In the genomic region with DNA sequence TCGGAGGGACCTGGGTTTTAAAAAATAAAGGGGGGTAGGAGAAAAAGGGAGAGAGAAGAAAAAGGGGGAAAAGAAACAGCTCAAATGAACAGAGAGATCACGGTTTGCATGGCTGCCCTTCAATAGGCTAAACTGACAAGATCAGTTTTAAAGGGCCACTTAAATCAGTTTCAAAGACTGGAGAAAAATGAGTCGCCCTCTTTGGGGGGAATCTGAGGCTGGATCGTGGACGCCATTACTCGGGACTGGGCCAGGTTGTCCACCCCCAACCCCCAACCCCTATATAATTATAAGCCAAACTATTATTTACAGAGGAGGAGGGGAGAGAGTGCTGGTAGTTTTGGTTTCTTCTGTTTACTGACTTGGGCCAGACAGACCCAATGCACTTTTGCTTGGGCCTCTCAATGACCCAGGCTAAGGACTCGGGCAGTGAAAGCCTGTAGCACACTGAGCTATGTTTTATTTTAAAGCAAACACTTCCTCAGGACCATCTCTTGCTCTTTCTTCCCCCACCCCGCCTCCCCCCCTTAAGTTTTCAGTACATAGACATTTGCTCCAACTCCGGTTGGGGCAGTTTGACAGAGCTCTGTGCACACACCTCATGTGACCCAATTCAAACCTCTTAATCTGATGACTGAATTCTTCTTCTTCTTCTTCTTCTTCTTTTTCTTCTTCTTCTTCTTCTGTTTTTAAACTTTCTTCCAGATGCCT, we compare ENCODE assay signal across 11 cellular contexts. TPM values are rescaled to one million over a fixed set of nuclear protein-coding genes. Genes with fewer than 3 reads are reported as not detected.
DNase-seq lines count a peak whose midpoint lies in the region; ATAC-seq and TF ChIP-seq lines count a peak whose summit lies in the region.
"Had no signal": no experiment of that assay in that cellular context is flagged by ENCODE, and none has a peak within 500 bp of the region (broad histone marks: within the 10 kb centered on the region; RNA-seq: fewer than 3 reads in every experiment).

No MANE protein-coding gene starts in this region.

- CTCF ChIA-PET in SK-N-SH (lab: Yijun Ruan, JAX): interaction anchor here (0.7 to 1.6 kb wide), 2 partner anchors 9 kb away, joined by 3 to 8 read pairs; no protein-coding TSS in a partner anchor

- no peaks in the 10 kb centered on the region for H3K9me2 ChIP-seq in SK-N-SH

- POLR2A ChIA-PET in SK-N-SH (lab: Yijun Ruan, JAX): no interaction called here

- H3K27ac ChIP-seq in SK-N-SH (ENCODE audit: low read depth in 2 of 2, low read length in 1 of 2): no peak overlapping the region
- peak overlapping the region; percentile 52 for H3K27ac ChIP-seq in caudate nucleus (ENCODE audit: low read depth, low read length)

- H2AFZ ChIP-seq in SK-N-SH (ENCODE audit: low read depth): 0 out of 2 replicates have a peak overlapping the region, but pooled peaks have one; percentile 36

- no peaks in the 10 kb centered on the region for H3K9me3 ChIP-seq in SK-N-SH

- H3K79me2 ChIP-seq in SK-N-SH (ENCODE audit: insufficient read depth): peaks cover 27% of the 10 kb centered on the region

- peaks cover 4% of the 10 kb centered on the region for H3F3A ChIP-seq in SK-N-SH (replicated peaks; ENCODE audit: insufficient read depth)

- H3K4me2 ChIP-seq in SK-N-SH: peak overlapping the region; percentile 80

- H4K20me1 ChIP-seq in SK-N-SH (ENCODE audit: insufficient read depth): no peaks in the 10 kb centered on the region

- no peaks in the 10 kb centered on the region for H3K9me3 Mint-ChIP-seq in type B pancreatic cell
- peaks cover 6% of the 10 kb centered on the region for H3K9me3 Mint-ChIP-seq in activated T-cell treated with anti-CD3 and anti-CD28 coated beads, Interleukin-2, amount 50 U/mL, for 24 hours

- no peaks in the 10 kb centered on the region for H3K27me3 ChIP-seq in SK-N-SH (ENCODE audit: insufficient read depth)

- H3K9ac ChIP-seq in SK-N-SH: no peak overlapping the region

- no peak for TF ChIP-seq RAD21 in SK-N-SH (IDR thresholded peaks at IDR 0.05; ENCODE audit: low read length)

- peaks cover 0 to 7% of the 10 kb centered on the region in 2 experiments; a peak in 2 of 4 replicates for H3K4me1 ChIP-seq in SK-N-SH (ENCODE audit: control insufficient read depth in 1 of 2, insufficient read depth in 2 of 2, low read depth in 1 of 2, low read length in 1 of 2)

- H3K27me3 Mint-ChIP-seq in type B pancreatic cell: peaks cover 20% of the 10 kb centered on the region
- H3K27me3 Mint-ChIP-seq in activated T-cell treated with anti-CD3 and anti-CD28 coated beads, Interleukin-2, amount 50 U/mL, for 24 hours: peaks cover 93% of the 10 kb centered on the region

- no peaks in the 10 kb centered on the region for H3K36me3 ChIP-seq in SK-N-SH (replicated peaks in 1 of 2; ENCODE audit: control insufficient read depth in 1 of 2, insufficient read depth in 2 of 2, low read length in 1 of 2)

- TF ChIP-seq EP300 in SK-N-SH (IDR thresholded peaks at IDR 0.05; ENCODE audit: borderline replicate concordance in 1 of 2, low read depth in 1 of 2, low read length in 1 of 2): no peak

- peaks cover 77% of the 10 kb centered on the region for H3K36me3 Mint-ChIP-seq in type B pancreatic cell
- no peaks in the 10 kb centered on the region for H3K36me3 Mint-ChIP-seq in activated T-cell treated with anti-CD3 and anti-CD28 coated beads, Interleukin-2, amount 50 U/mL, for 24 hours (ENCODE audit: low read depth)

- H3K4me3 Mint-ChIP-seq in type B pancreatic cell: peak overlapping the region; percentile 95
- H3K4me3 Mint-ChIP-seq in activated T-cell treated with anti-CD3 and anti-CD28 coated beads, Interleukin-2, amount 50 U/mL, for 24 hours: no peak overlapping the region
- H3K4me3 Mint-ChIP-seq: memory B cell had no signal

- TF ChIP-seq CTCF in SK-N-SH (IDR thresholded peaks at IDR 0.05) (no peak), type B pancreatic cell (conservative IDR thresholded peaks at IDR 0.05) (no peak)

- H3K27ac Mint-ChIP-seq in type B pancreatic cell: peak overlapping the region; percentile 93
- no peak overlapping the region for H3K27ac Mint-ChIP-seq in activated T-cell treated with anti-CD3 and anti-CD28 coated beads, Interleukin-2, amount 50 U/mL, for 24 hours
- H3K27ac Mint-ChIP-seq: CD14-positive monocyte, memory B cell had no signal

- 9% methylated on average over 9 of the region's 9 CpGs for whole genome bisulfite sequencing in SK-N-SH (ENCODE audit: low lambda C conversion rate)

- peaks cover 44% of the 10 kb centered on the region for H3K4me1 Mint-ChIP-seq in type B pancreatic cell (ENCODE audit: unreplicated experiment)
- peaks cover 24% of the 10 kb centered on the region for H3K4me1 Mint-ChIP-seq in activated T-cell treated with anti-CD3 and anti-CD28 coated beads, Interleukin-2, amount 50 U/mL, for 24 hours (ENCODE audit: low read depth)

- ATAC-seq in SK-N-SH treated with all-trans-retinoic acid at 6 μM for 48 hours: no peak
- no peak for ATAC-seq in HG03175 (IDR thresholded peaks at IDR 0.05; ENCODE audit: unreplicated experiment)
- no peak for ATAC-seq in GM18907 (IDR thresholded peaks at IDR 0.05; ENCODE audit: unreplicated experiment)

- no peak for DNase-seq in SK-N-SH
- no peak for DNase-seq in caudate nucleus (lab: John Stamatoyannopoulos, UW)
- peak; percentile 53 to 70 for DNase-seq in lung microvascular endothelial cell (ENCODE audit: low read depth in 2 of 2)
- no peak for DNase-seq in type B pancreatic cell (ENCODE audit: extremely low spot score, unreplicated experiment)
- DNase-seq in activated T-cell treated with anti-CD3 and anti-CD28 coated beads, Interleukin-2, amount 50 U/mL, for 24 hours: no peak
- DNase-seq: NCI-H1694 treated with DMSO at 0.1 percent for 48 hours had no signal

- H3K4me3 ChIP-seq in SK-N-SH (ENCODE audit: low read depth in 2 of 2, low read length in 1 of 2): peak overlapping the region; percentile 9 to 22; a peak in 2 of 4 replicates

TF ChIP-seq in SK-N-SH, 30 proteins besides CTCF, POLR2A, EP300 and RAD21 (continues in another document):
- TF ChIP-seq, protein P1, sequence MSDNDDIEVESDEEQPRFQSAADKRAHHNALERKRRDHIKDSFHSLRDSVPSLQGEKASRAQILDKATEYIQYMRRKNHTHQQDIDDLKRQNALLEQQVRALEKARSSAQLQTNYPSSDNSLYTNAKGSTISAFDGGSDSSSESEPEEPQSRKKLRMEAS (IDR thresholded peaks at IDR 0.05; ENCODE audit: low read depth): no peak
- TF ChIP-seq NFIC (IDR thresholded peaks at IDR 0.05; ENCODE audit: borderline replicate concordance) (no peak), FOSL2 (IDR thresholded peaks at IDR 0.05; ENCODE audit: borderline replicate concordance, low read depth) (no peak), MXI1 (IDR thresholded peaks at IDR 0.05; ENCODE audit: low read depth, low read length) (no peak), TCF12 (IDR thresholded peaks at IDR 0.05) (no peak), GABPA (IDR thresholded peaks at IDR 0.05; ENCODE audit: low read depth) (no peak), POLR2AphosphoS5 (IDR thresholded peaks at IDR 0.05; ENCODE audit: low read depth, low read length) (no peak), SIN3A (IDR thresholded peaks at IDR 0.05; ENCODE audit: borderline replicate concordance, low read depth, low read length) (no peak), JUND (IDR thresholded peaks at IDR 0.05) (no peak), GATA2 (CRISPR knock-in tag; IDR thresholded peaks at IDR 0.05) (no peak), RFX5 (IDR thresholded peaks at IDR 0.05; ENCODE audit: low read length) (no peak), ELF1 (IDR thresholded peaks at IDR 0.05) (no peak)
- TF ChIP-seq, protein P2, sequence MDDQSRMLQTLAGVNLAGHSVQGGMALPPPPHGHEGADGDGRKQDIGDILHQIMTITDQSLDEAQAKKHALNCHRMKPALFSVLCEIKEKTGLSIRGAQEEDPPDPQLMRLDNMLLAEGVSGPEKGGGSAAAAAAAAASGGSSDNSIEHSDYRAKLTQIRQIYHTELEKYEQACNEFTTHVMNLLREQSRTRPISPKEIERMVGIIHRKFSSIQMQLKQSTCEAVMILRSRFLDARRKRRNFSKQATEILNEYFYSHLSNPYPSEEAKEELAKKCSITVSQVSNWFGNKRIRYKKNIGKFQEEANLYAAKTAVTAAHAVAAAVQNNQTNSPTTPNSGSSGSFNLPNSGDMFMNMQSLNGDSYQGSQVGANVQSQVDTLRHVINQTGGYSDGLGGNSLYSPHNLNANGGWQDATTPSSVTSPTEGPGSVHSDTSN (IDR thresholded peaks at IDR 0.05): no peak

TF ChIP-seq in SK-N-SH treated with all-trans-retinoic acid at 6 μM for 48 hours, 23 proteins besides CTCF, POLR2A, EP300 and RAD21 (continues in another document):
- TF ChIP-seq CSDC2 (CRISPR knock-in tag; IDR thresholded peaks at IDR 0.05) (no peak), OSR1 (CRISPR knock-in tag; IDR thresholded peaks at IDR 0.05) (no peak), TCF4 (CRISPR knock-in tag; IDR thresholded peaks at IDR 0.05; ENCODE audit: borderline replicate concordance) (no peak), ZNF70 (CRISPR knock-in tag; IDR thresholded peaks at IDR 0.05) (no peak), BACH2 (CRISPR knock-in tag; IDR thresholded peaks at IDR 0.05; ENCODE audit: borderline replicate concordance) (no peak)
- TF ChIP-seq, protein P3, sequence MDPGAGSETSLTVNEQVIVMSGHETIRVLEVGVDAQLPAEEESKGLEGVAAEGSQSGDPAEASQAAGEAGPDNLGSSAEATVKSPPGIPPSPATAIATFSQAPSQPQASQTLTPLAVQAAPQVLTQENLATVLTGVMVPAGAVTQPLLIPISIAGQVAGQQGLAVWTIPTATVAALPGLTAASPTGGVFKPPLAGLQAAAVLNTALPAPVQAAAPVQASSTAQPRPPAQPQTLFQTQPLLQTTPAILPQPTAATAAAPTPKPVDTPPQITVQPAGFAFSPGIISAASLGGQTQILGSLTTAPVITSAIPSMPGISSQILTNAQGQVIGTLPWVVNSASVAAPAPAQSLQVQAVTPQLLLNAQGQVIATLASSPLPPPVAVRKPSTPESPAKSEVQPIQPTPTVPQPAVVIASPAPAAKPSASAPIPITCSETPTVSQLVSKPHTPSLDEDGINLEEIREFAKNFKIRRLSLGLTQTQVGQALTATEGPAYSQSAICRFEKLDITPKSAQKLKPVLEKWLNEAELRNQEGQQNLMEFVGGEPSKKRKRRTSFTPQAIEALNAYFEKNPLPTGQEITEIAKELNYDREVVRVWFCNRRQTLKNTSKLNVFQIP (CRISPR knock-in tag; IDR thresholded peaks at IDR 0.05; ENCODE audit: borderline replicate concordance, low read depth): no peak

RNA-seq across cellular contexts. Expression of a gene that starts 6.3 kb away (rescaled TPM):
- polyA plus RNA-seq in SK-N-SH (2012; rRNA removed): 2.8 and 3.9 TPM in 2 replicates
- polyA plus RNA-seq in SK-N-SH (2012; cell fraction: cytosol; rRNA removed): 2.8 and 3.7 TPM in 2 replicates
- 3.8 and 5.0 TPM in 2 replicates for polyA plus RNA-seq in SK-N-SH (2012; cell fraction: nucleus; rRNA removed)
- 17.4 and 25.0 TPM in 2 replicates for total RNA-seq in lung microvascular endothelial cell
- 135 and 270 TPM in 2 replicates for total RNA-seq in type B pancreatic cell (ENCODE audit: low replicate concordance)
- polyA plus RNA-seq: CD14-positive monocyte had no signal

Comparison
In these comparisons a context has a peak if more than half of its experiments do, and no peak if none do; other contexts are left out.
1. DNase-seq: peak in lung microvascular endothelial cell (2 of 2); none in SK-N-SH (single experiment), caudate nucleus (0 of 61), type B pancreatic cell (single experiment) and activated T-cell treated with anti-CD3 and anti-CD28 coated beads, Interleukin-2, amount 50 U/mL, for 24 hours (single experiment).